16 cellular contexts compared by ENCODE assay signal in the genomic region with DNA sequence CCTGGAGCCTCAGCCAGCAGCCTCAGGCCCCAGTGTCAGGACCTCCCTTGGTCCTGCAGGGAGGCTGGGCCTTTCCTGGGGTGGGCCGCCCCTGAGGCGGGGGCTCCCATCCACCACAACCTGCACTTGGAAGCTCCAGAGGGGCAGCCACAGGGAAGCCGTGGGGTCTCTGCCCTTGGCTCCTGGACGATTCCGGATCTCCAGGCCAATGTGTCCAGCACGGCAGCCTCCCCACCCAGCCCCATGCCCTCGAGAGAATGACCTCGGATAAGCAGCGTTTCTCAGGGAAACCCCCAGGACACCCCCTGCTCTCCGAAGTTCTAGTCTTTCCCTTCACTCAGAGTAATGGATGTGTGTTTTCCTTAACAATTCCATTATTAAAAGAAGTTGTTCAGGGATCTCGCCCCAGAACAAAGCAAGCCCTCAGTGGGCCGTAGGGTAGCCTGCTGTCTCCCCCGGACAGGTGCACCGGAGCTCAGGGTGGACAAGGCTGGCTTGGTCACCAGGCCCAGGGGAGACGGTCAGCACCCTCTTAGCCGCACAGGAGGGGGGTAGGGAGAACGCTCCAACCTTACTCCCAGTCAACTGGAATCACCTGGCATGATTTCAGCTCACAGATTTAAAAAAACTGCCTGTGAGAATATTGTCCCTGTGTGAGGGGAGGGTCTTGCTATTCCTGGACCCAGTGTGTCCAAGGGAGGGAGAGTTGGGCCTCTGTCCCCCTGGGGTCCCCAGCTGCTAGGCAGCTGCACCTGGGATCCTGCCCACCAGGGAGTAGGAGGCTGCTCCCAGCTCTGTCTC.
"Had no signal": no experiment of that assay in that cellular context is flagged by ENCODE, and none has a peak within 500 bp of the region (broad histone marks: within the 10 kb centered on the region; RNA-seq: fewer than 3 reads in every experiment).

No MANE protein-coding gene starts in this region.

- ATAC-seq: activated CD4-positive, alpha-beta T cell treated with anti-CD3 and anti-CD28 coated beads for 36 hours; activated CD8-positive, alpha-beta T cell treated with anti-CD3 and anti-CD28 coated beads, Interleukin-2, amount 10 ng/mL, durations not matched to agents 7 days and 5 days; left colon; stimulated activated memory B cell treated with anti-CD40 and anti-IgM and Interleukin-4, amounts not matched to agents 10 μg/mL and 1 μg/mL and 100 μg/mL, for 72 hours; T-cell had no signal

- H3K36me3 ChIP-seq: esophagus muscularis mucosa, ovary had no signal

- H3K27ac ChIP-seq: esophagus muscularis mucosa, ovary, VCaP had no signal

- H3K27me3 ChIP-seq: ovary had no signal

- DNase-seq: activated CD4-positive, alpha-beta T cell treated with anti-CD3 and anti-CD28 coated beads for 36 hours; activated CD8-positive, alpha-beta memory T cell treated with anti-CD3 and anti-CD28 coated beads, Interleukin-2, amount 50 U/mL, for 48 hours; activated CD8-positive, alpha-beta T cell treated with anti-CD3 and anti-CD28 coated beads, Interleukin-2, amount 10 ng/mL, durations not matched to agents 7 days and 5 days; amniotic stem cell; glutamatergic neuron; immature natural killer cell; nephron progenitor cell; T-cell; T1000; trophoblast cell had no signal

- H3K4me1 ChIP-seq: esophagus muscularis mucosa had no signal

- H3K4me3 ChIP-seq: esophagus muscularis mucosa, ovary, smooth muscle cell had no signal

- H3K9me3 ChIP-seq: esophagus muscularis mucosa, ovary had no signal
